ENCODE assay signal across 1 cellular context in the genomic region with DNA sequence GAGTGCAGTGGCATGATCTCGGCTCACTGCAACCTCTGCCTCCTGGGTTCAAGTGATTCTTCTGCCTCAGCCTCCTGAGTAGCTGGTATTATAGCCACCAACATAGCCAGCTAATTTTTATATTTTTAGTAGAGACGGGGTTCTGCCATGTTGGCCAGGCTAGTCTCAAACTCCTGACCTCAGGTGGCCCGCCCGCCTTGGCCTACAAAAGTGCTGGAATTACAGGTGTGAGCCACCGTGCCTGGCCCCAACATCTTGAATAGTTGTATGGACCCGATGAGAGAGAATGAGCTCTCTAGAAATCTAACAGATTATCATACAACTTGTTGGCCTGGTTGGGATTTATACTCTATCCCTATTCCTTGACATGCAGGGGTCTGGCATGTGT.
A peak's percentile ranks its signal among the peaks of the same experiment; 100 is the strongest.
TF ChIP-seq lines count a peak whose summit lies in the region.
"Not testable (repeated sequence)": the region's sequence is repeated elsewhere in the genome, so short reads cannot be mapped to it uniquely, and the experiment has no call there.

No MANE protein-coding gene starts in this region.

TF ChIP-seq in HepG2, 621 proteins besides CTCF, POLR2A, EP300 and RAD21:
- TF ChIP-seq, protein P1, sequence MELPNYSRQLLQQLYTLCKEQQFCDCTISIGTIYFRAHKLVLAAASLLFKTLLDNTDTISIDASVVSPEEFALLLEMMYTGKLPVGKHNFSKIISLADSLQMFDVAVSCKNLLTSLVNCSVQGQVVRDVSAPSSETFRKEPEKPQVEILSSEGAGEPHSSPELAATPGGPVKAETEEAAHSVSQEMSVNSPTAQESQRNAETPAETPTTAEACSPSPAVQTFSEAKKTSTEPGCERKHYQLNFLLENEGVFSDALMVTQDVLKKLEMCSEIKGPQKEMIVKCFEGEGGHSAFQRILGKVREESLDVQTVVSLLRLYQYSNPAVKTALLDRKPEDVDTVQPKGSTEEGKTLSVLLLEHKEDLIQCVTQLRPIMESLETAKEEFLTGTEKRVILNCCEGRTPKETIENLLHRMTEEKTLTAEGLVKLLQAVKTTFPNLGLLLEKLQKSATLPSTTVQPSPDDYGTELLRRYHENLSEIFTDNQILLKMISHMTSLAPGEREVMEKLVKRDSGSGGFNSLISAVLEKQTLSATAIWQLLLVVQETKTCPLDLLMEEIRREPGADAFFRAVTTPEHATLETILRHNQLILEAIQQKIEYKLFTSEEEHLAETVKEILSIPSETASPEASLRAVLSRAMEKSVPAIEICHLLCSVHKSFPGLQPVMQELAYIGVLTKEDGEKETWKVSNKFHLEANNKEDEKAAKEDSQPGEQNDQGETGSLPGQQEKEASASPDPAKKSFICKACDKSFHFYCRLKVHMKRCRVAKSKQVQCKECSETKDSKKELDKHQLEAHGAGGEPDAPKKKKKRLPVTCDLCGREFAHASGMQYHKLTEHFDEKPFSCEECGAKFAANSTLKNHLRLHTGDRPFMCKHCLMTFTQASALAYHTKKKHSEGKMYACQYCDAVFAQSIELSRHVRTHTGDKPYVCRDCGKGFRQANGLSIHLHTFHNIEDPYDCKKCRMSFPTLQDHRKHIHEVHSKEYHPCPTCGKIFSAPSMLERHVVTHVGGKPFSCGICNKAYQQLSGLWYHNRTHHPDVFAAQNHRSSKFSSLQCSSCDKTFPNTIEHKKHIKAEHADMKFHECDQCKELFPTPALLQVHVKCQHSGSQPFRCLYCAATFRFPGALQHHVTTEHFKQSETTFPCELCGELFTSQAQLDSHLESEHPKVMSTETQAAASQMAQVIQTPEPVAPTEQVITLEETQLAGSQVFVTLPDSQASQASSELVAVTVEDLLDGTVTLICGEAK (IDR thresholded peaks at IDR 0.05): not testable (repeated sequence)
- TF ChIP-seq, protein P1 (CRISPR knock-in tag; IDR thresholded peaks at IDR 0.05): 0 out of 2 replicates have a peak, but pooled peaks have one; percentile 16
- TF ChIP-seq FOXK1 (CRISPR knock-in tag; IDR thresholded peaks at IDR 0.05; ENCODE audit: borderline replicate concordance, low read depth) (0 out of 2 replicates have a peak, but pooled peaks have one; percentile 5), KDM3A (CRISPR knock-in tag; IDR thresholded peaks at IDR 0.05; ENCODE audit: low read depth) (0 out of 2 replicates have a peak, but pooled peaks have one; percentile 1), KLF6 (CRISPR knock-in tag; IDR thresholded peaks at IDR 0.05) (peak; percentile 2; the same call in 1 of the 2 replicates), BORCS8-MEF2B (CRISPR knock-in tag; IDR thresholded peaks at IDR 0.05) (0 out of 2 replicates have a peak, but pooled peaks have one; percentile 6), ZFP36L1 (CRISPR knock-in tag; IDR thresholded peaks at IDR 0.05) (0 out of 2 replicates have a peak, but pooled peaks have one; percentile 19), SMYD3 (CRISPR knock-in tag; IDR thresholded peaks at IDR 0.05) (0 out of 2 replicates have a peak, but pooled peaks have one; percentile 42), ZNF788 (CRISPR knock-in tag; IDR thresholded peaks at IDR 0.05; ENCODE audit: borderline replicate concordance) (0 out of 2 replicates have a peak, but pooled peaks have one; percentile 20)
- TF ChIP-seq, protein P2, sequence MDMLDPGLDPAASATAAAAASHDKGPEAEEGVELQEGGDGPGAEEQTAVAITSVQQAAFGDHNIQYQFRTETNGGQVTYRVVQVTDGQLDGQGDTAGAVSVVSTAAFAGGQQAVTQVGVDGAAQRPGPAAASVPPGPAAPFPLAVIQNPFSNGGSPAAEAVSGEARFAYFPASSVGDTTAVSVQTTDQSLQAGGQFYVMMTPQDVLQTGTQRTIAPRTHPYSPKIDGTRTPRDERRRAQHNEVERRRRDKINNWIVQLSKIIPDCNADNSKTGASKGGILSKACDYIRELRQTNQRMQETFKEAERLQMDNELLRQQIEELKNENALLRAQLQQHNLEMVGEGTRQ (IDR thresholded peaks at IDR 0.05; ENCODE audit: low read depth, low read length): not testable (repeated sequence)
- TF ChIP-seq, protein P2 (CRISPR knock-in tag; IDR thresholded peaks at IDR 0.05; ENCODE audit: borderline replicate concordance): 0 out of 2 replicates have a peak, but pooled peaks have one; percentile 23
- TF ChIP-seq, protein P3, sequence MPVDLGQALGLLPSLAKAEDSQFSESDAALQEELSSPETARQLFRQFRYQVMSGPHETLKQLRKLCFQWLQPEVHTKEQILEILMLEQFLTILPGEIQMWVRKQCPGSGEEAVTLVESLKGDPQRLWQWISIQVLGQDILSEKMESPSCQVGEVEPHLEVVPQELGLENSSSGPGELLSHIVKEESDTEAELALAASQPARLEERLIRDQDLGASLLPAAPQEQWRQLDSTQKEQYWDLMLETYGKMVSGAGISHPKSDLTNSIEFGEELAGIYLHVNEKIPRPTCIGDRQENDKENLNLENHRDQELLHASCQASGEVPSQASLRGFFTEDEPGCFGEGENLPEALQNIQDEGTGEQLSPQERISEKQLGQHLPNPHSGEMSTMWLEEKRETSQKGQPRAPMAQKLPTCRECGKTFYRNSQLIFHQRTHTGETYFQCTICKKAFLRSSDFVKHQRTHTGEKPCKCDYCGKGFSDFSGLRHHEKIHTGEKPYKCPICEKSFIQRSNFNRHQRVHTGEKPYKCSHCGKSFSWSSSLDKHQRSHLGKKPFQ (CRISPR knock-in tag; IDR thresholded peaks at IDR 0.05; ENCODE audit: insufficient replicate concordance): peak; percentile 40
- TF ChIP-seq, protein P4, sequence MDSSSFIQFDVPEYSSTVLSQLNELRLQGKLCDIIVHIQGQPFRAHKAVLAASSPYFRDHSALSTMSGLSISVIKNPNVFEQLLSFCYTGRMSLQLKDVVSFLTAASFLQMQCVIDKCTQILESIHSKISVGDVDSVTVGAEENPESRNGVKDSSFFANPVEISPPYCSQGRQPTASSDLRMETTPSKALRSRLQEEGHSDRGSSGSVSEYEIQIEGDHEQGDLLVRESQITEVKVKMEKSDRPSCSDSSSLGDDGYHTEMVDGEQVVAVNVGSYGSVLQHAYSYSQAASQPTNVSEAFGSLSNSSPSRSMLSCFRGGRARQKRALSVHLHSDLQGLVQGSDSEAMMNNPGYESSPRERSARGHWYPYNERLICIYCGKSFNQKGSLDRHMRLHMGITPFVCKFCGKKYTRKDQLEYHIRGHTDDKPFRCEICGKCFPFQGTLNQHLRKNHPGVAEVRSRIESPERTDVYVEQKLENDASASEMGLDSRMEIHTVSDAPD (CRISPR knock-in tag; IDR thresholded peaks at IDR 0.05): 0 out of 2 replicates have a peak, but pooled peaks have one; percentile 3
- TF ChIP-seq, protein P5, sequence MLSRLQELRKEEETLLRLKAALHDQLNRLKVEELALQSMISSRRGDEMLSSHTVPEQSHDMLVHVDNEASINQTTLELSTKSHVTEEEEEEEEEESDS (CRISPR knock-in tag; IDR thresholded peaks at IDR 0.05; ENCODE audit: borderline replicate concordance): 0 out of 2 replicates have a peak, but pooled peaks have one; percentile 3
- TF ChIP-seq, protein P6, sequence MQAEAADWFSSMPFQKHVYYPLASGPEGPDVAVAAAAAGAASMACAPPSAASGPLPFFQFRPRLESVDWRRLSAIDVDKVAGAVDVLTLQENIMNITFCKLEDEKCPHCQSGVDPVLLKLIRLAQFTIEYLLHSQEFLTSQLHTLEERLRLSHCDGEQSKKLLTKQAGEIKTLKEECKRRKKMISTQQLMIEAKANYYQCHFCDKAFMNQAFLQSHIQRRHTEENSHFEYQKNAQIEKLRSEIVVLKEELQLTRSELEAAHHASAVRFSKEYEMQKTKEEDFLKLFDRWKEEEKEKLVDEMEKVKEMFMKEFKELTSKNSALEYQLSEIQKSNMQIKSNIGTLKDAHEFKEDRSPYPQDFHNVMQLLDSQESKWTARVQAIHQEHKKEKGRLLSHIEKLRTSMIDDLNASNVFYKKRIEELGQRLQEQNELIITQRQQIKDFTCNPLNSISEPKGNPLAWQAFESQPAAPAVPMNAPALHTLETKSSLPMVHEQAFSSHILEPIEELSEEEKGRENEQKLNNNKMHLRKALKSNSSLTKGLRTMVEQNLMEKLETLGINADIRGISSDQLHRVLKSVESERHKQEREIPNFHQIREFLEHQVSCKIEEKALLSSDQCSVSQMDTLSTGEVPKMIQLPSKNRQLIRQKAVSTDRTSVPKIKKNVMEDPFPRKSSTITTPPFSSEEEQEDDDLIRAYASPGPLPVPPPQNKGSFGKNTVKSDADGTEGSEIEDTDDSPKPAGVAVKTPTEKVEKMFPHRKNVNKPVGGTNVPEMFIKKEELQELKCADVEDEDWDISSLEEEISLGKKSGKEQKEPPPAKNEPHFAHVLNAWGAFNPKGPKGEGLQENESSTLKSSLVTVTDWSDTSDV (CRISPR knock-in tag; IDR thresholded peaks at IDR 0.05): peak; percentile 54; the same call in 1 of the 2 replicates
